In genomic region chr5:76620166-76620565, GRCh38 we compare ENCODE assay signal across 12 cellular contexts. TPM values are rescaled to one million over a fixed set of nuclear protein-coding genes. Genes with fewer than 3 reads are reported as not detected.
"Had no signal": no experiment of that assay in that cellular context is flagged by ENCODE, and none has a peak within 500 bp of the region (broad histone marks: within the 10 kb centered on the region; RNA-seq: fewer than 3 reads in every experiment).

No MANE protein-coding gene starts in this region.

- ATAC-seq: naive thymus-derived CD4-positive, alpha-beta T cell; psoas muscle; sciatic nerve; stimulated activated naive CD8-positive, alpha-beta T cell treated with anti-CD3 and anti-CD28 coated beads, Interleukin-15, amount 100 ng/mL, for 72 hours; upper lobe of right lung had no signal

- H3K4me3 Mint-ChIP-seq: activated T-helper 1 cell treated with anti-CD3 and anti-CD28 coated beads, Interleukin-12 subunit alpha, Interleukin-12 subunit beta, Interleukin-2, Interleukin-4 antibody, amounts not matched to agents 30 ng/mL and 10 ng/mL and 1 ng/mL, durations not matched to agents 14 hours and 24 hours and 36 hours; naive thymus-derived CD4-positive, alpha-beta T cell; stimulated activated naive CD8-positive, alpha-beta T cell treated with anti-CD3 and anti-CD28 coated beads, Interleukin-15, amount 100 ng/mL, for 72 hours had no signal

- H3K27ac Mint-ChIP-seq: activated T-helper 1 cell treated with anti-CD3 and anti-CD28 coated beads, Interleukin-12 subunit alpha, Interleukin-12 subunit beta, Interleukin-2, Interleukin-4 antibody, amounts not matched to agents 30 ng/mL and 10 ng/mL and 1 ng/mL, durations not matched to agents 14 hours and 24 hours and 36 hours had no signal

- H3K4me3 ChIP-seq: lung, psoas muscle, upper lobe of right lung had no signal

- H3K27me3 Mint-ChIP-seq: naive thymus-derived CD4-positive, alpha-beta T cell; stimulated activated naive CD8-positive, alpha-beta T cell treated with anti-CD3 and anti-CD28 coated beads, Interleukin-15, amount 100 ng/mL, for 72 hours had no signal

- DNase-seq: activated CD4-positive, CD25-positive, alpha-beta regulatory T cell; activated naive CD4-positive, alpha-beta T cell treated with Interleukin-2 at 50 U/mL for 16 hours; aorta; islet precursor cell; naive thymus-derived CD4-positive, alpha-beta T cell; psoas muscle; stimulated activated naive CD8-positive, alpha-beta T cell treated with anti-CD3 and anti-CD28 coated beads, Interleukin-15, amount 100 ng/mL, for 72 hours; upper lobe of right lung had no signal

- H3K9me3 Mint-ChIP-seq: activated T-helper 1 cell treated with anti-CD3 and anti-CD28 coated beads, Interleukin-12 subunit alpha, Interleukin-12 subunit beta, Interleukin-2, Interleukin-4 antibody, amounts not matched to agents 30 ng/mL and 10 ng/mL and 1 ng/mL, durations not matched to agents 14 hours and 24 hours and 36 hours; naive thymus-derived CD4-positive, alpha-beta T cell; stimulated activated naive CD8-positive, alpha-beta T cell treated with anti-CD3 and anti-CD28 coated beads, Interleukin-15, amount 100 ng/mL, for 72 hours had no signal

RNA-seq across cellular contexts. Expression of gene F2RL2, which starts 3.0 kb away (rescaled TPM):
- total RNA-seq: activated CD8-positive, alpha-beta memory T cell treated with anti-CD3 and anti-CD28 coated beads for 36 hours; activated T-helper 1 cell treated with anti-CD3 and anti-CD28 coated beads, Interleukin-12 subunit alpha, Interleukin-12 subunit beta, Interleukin-2, Interleukin-4 antibody, amounts not matched to agents 30 ng/mL and 10 ng/mL and 1 ng/mL, durations not matched to agents 14 hours and 24 hours and 36 hours; naive thymus-derived CD4-positive, alpha-beta T cell; psoas muscle had no signal
